In the genomic region with DNA sequence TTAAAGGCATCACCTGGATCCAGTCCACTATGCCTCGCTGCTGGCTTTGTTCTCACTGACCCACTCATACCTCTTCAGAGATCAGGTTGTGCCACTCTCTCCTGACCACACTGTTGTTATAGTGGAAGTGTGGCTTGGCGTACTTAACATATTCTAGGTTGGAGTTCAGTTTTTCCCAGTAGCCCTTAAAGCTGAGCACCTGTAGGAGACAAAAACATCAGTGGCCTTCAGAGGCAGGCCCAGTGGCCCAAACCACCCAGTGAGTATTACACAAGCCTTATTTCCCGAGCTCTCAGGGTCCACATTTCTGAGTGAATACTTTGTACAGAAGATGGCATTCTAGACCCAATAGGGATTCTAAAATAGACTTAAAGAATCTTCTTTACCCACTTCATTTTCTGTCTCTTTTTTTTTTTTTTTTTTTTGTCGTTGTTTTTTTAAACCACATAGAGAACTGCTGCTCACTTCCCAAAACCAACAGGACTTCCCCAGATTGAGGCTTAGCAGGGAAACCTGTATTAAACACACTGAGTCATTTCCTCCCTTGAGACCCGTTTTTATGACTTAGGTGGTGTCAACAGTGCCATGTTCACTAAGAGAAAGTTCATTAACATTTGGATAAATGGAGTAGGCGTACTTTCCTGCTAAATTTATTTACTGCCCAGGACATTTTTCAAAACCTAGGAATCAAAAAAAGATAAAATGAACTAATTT, we compare ENCODE assay signal across 8 cellular contexts.
DNase-seq lines count a peak whose midpoint lies in the region; ATAC-seq and TF ChIP-seq lines count a peak whose summit lies in the region.

No MANE protein-coding gene starts in this region.

- TF ChIP-seq POLR2A in gastrocnemius medialis (IDR thresholded peaks at IDR 0.05) = no peak

- intact Hi-C loops in gastrocnemius medialis (cut with DNase I; ENCODE audit: low total_unique reads) = loop anchor here (10.0 kb wide), 2 partner anchors 206 to 706 kb away; a partner anchor contains a TSS

- H3K9me3 Mint-ChIP-seq in activated T-cell treated with anti-CD3 and anti-CD28 coated beads, Interleukin-2, amount 50 U/mL, for 72 hours = no peaks in the 10 kb centered on the region

- H3K27me3 Mint-ChIP-seq in activated T-cell treated with anti-CD3 and anti-CD28 coated beads, Interleukin-2, amount 50 U/mL, for 72 hours (ENCODE audit: low read depth) = no peaks in the 10 kb centered on the region

- H3K27me3 ChIP-seq in gastrocnemius medialis = no peaks in the 10 kb centered on the region
- no peaks in the 10 kb centered on the region for H3K27me3 ChIP-seq in MG63

- H3K36me3 ChIP-seq in gastrocnemius medialis = no peaks in the 10 kb centered on the region
- no peaks in the 10 kb centered on the region for H3K36me3 ChIP-seq in MG63

- H3K4me3 Mint-ChIP-seq in activated T-cell treated with anti-CD3 and anti-CD28 coated beads, Interleukin-2, amount 50 U/mL, for 72 hours = peak overlapping the region; percentile 70 to 84

- peak; percentile 56 for ATAC-seq in GM19438 (IDR thresholded peaks at IDR 0.05; ENCODE audit: low read depth, unreplicated experiment)
- ATAC-seq in HG03565 (IDR thresholded peaks at IDR 0.05; ENCODE audit: unreplicated experiment) = peak; percentile 49
- peak; percentile 49 to 55 for ATAC-seq in activated T-cell treated with anti-CD3 and anti-CD28 coated beads, Interleukin-2, amount 50 U/mL, for 72 hours (replicated peaks in 1 of 2)
- peak; percentile 61 to 62 for ATAC-seq in gastrocnemius medialis

- in situ Hi-C loops in gastrocnemius medialis (cut with MboI; ENCODE audit: low sequenced_read_pairs in 4 of 4) = loop anchor here in 3 of 4 donors (10.0 to 25.0 kb wide), 3 partner anchors 193 to 218 kb away; a partner anchor contains a TSS

- H3K4me3 ChIP-seq in gastrocnemius medialis = no peak overlapping the region
- no peak overlapping the region for H3K4me3 ChIP-seq in MG63

- H3K9me3 ChIP-seq in gastrocnemius medialis (no peaks in the 10 kb centered on the region), MG63 (no peaks in the 10 kb centered on the region)

- H3K4me1 ChIP-seq in gastrocnemius medialis = peaks cover 17 to 30% of the 10 kb centered on the region in 2 donors

- H3K36me3 Mint-ChIP-seq in activated T-cell treated with anti-CD3 and anti-CD28 coated beads, Interleukin-2, amount 50 U/mL, for 72 hours (ENCODE audit: insufficient read depth in 2 of 2) = no peaks in the 10 kb centered on the region

- no peak for TF ChIP-seq CTCF in gastrocnemius medialis (IDR thresholded peaks at IDR 0.05 in 4 of 5, conservative IDR thresholded peaks at IDR 0.05 in 1 of 5)

- peak overlapping the region; percentile 88 for H3K27ac Mint-ChIP-seq in activated T-cell treated with anti-CD3 and anti-CD28 coated beads, Interleukin-2, amount 50 U/mL, for 72 hours

- peaks cover 67% of the 10 kb centered on the region for H3K4me1 Mint-ChIP-seq in activated T-cell treated with anti-CD3 and anti-CD28 coated beads, Interleukin-2, amount 50 U/mL, for 72 hours (ENCODE audit: low read depth)

- peak; percentile 31 for DNase-seq in DMS79 (lab: John Stamatoyannopoulos, UW)
- peak; percentile 18 to 28 for DNase-seq in activated T-cell treated with anti-CD3 and anti-CD28 coated beads, Interleukin-2, amount 50 U/mL, for 72 hours
- DNase-seq in gastrocnemius medialis = no peak
- DNase-seq in DMS114 treated with DMSO at 0.1 percent for 48 hours (lab: John Stamatoyannopoulos, UW; ENCODE audit: unreplicated experiment) = no peak
- no peak for DNase-seq in NCI-H345 treated with DMSO at 0.1 percent for 48 hours (lab: John Stamatoyannopoulos, UW; ENCODE audit: unreplicated experiment)
- no peak for DNase-seq in MG63

- peak overlapping the region; percentile 47 to 75 (median 74) for H3K27ac ChIP-seq in gastrocnemius medialis

Comparison
In these comparisons a context has a peak if more than half of its experiments do, and no peak if none do; other contexts are left out.
1. DNase-seq: peak in DMS79 (single experiment) and activated T-cell treated with anti-CD3 and anti-CD28 coated beads, Interleukin-2, amount 50 U/mL, for 72 hours (2 of 2); none in gastrocnemius medialis (0 of 2), DMS114 treated with DMSO at 0.1 percent for 48 hours (single experiment), NCI-H345 treated with DMSO at 0.1 percent for 48 hours (single experiment) and MG63 (single experiment).
2. Peak in every context shown above with its lines, with median percentiles within 50 percentile points of each other: ATAC-seq.